1 cellular context compared by ENCODE assay signal in genomic region chr21:29055080-29055479, GRCh38.
TF ChIP-seq lines count a peak whose summit lies in the region.

No MANE protein-coding gene starts in this region.

TF ChIP-seq in GM12878, 131 proteins besides CTCF, POLR2A, EP300 and RAD21:
- TF ChIP-seq RELA (IDR thresholded peaks at IDR 0.05; ENCODE audit: borderline replicate concordance, partially characterized antibody) = no peak
- TF ChIP-seq USF2 (IDR thresholded peaks at IDR 0.05; ENCODE audit: borderline replicate concordance, low read depth, low read length) = no peak
- peak; percentile 67; the same call in 1 of the 2 replicates for TF ChIP-seq POLR2AphosphoS5 (IDR thresholded peaks at IDR 0.05; ENCODE audit: low read length)
